ENCODE assay signal across 1 cellular context in the genomic region with DNA sequence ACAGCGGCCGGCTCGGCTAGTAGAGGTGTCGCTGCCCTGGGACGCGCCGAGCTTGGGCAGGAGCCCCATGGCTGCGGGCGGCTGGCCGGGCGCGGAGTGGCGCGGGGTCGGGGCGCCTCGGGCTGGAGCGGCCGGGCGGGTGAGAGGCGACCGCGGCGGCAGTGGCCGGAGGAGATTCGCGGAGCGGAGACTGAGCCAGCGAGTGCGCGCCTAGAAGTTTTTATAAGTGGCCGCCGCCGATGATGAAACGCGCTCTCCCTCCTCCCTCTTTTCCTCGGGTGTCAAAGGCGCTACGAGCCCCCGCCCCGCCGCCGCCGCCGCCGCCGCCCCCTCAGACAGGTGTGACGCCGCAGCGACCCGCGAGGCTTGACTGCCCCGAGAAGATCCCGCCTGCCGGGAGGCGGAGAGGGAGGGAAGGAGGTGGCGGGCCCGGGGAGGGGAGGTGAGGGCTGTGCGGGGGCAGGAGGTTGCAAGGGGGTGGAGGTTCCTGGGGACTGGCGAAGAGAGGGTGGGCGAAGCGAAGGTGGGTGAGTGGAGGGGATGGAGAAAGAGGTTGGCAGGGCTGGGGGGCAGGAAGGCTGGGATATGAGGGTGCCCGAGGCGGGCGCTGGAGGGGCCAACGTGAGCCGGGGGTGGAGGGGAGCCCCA.
TF ChIP-seq lines count a peak whose summit lies in the region.

A gene (minus strand): TSS at position 192 of the 648 bp plus-strand sequence. CDS start 123 bp downstream, at position 69.

TF ChIP-seq in WTC11, 78 proteins besides CTCF, POLR2A, EP300 and RAD21 (continued from another document):
- TF ChIP-seq, protein P1, sequence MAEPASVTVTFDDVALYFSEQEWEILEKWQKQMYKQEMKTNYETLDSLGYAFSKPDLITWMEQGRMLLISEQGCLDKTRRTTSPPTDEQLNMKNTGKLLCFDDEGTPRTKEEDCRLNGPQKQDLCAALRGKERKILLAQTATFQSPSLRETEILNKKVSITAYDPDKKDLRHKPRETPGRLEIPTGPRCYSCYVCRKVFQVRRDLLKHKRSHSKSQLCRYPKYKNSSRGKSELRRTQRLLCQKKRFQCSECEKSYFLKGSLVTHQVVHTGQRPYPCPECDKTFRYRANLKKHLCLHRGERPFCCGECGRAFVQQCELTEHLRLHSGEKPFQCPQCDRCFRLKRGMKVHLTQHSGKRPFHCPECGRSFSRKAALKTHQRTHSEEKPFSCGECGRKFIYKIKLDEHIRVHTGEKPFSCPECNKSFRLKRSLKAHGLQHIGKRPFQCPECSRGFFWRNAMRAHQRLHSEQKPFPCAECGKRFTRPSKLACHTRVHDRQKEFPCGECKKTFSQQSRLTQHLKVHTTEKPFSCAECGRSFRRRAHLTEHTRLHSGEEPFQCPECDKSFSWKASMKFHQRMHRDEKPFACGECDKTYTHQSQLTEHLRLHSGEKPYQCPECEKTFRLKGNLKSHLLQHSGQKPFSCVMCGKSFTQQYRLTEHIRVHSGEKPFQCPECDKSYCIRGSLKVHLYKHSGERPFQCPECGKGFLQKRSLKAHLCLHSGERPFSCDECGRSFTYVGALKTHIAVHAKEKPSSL (CRISPR knock-in tag; conservative IDR thresholded peaks at IDR 0.05): no peak
- TF ChIP-seq CREM (CRISPR knock-in tag; IDR thresholded peaks at IDR 0.05) (no peak), GABPB1 (CRISPR knock-in tag; IDR thresholded peaks at IDR 0.05) (peak; percentile 33; the same call in 1 of the 2 replicates), SMAD3 (CRISPR knock-in tag; IDR thresholded peaks at IDR 0.05; ENCODE audit: borderline replicate concordance) (no peak), FOXP1 (CRISPR knock-in tag; IDR thresholded peaks at IDR 0.05; ENCODE audit: borderline replicate concordance) (0 out of 2 replicates have a peak, but pooled peaks have one; percentile 33), ZNF263 (CRISPR knock-in tag; IDR thresholded peaks at IDR 0.05; ENCODE audit: low read depth) (peak; percentile 74; the same call in 1 of the 2 replicates)
- TF ChIP-seq, protein P2, sequence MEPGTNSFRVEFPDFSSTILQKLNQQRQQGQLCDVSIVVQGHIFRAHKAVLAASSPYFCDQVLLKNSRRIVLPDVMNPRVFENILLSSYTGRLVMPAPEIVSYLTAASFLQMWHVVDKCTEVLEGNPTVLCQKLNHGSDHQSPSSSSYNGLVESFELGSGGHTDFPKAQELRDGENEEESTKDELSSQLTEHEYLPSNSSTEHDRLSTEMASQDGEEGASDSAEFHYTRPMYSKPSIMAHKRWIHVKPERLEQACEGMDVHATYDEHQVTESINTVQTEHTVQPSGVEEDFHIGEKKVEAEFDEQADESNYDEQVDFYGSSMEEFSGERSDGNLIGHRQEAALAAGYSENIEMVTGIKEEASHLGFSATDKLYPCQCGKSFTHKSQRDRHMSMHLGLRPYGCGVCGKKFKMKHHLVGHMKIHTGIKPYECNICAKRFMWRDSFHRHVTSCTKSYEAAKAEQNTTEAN (CRISPR knock-in tag; IDR thresholded peaks at IDR 0.05): no peak; the same call in 1 of the 2 replicates
- TF ChIP-seq, protein P3, sequence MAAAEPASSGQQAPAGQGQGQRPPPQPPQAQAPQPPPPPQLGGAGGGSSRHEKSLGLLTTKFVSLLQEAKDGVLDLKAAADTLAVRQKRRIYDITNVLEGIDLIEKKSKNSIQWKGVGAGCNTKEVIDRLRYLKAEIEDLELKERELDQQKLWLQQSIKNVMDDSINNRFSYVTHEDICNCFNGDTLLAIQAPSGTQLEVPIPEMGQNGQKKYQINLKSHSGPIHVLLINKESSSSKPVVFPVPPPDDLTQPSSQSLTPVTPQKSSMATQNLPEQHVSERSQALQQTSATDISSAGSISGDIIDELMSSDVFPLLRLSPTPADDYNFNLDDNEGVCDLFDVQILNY (CRISPR knock-in tag; IDR thresholded peaks at IDR 0.05): 0 out of 2 replicates have a peak, but pooled peaks have one; percentile 25
